In genomic region chrX:147228153-147228552, GRCh38 we compare ENCODE assay signal across 30 cellular contexts.
"Had no signal": no experiment of that assay in that cellular context is flagged by ENCODE, and none has a peak within 500 bp of the region (broad histone marks: within the 10 kb centered on the region; RNA-seq: fewer than 3 reads in every experiment).

No MANE protein-coding gene starts in this region.

- H2AFZ ChIP-seq: PC-9 had no signal

- H3K27me3 ChIP-seq: brain microvascular endothelial cell had no signal

- FAIRE-seq: RCC 7860 had no signal

- H3K4me2 ChIP-seq: PC-9 had no signal

- ATAC-seq: activated naive CD4-positive, alpha-beta T cell treated with anti-CD3 and anti-CD28 coated beads, Interleukin-2, amount 50 U/mL, for 72 hours; activated T-cell treated with anti-CD3 and anti-CD28 coated beads, Interleukin-2, amount 50 U/mL, for 4 hours had no signal

- H3K36me3 ChIP-seq: brain microvascular endothelial cell, WERI-Rb-1 had no signal

- H3K27ac ChIP-seq: brain microvascular endothelial cell, PC-9, WERI-Rb-1 had no signal

- H3K4me3 ChIP-seq: PC-9 had no signal

- DNase-seq: activated CD4-positive, alpha-beta memory T cell treated with anti-CD3 and anti-CD28 coated beads for 36 hours; activated CD4-positive, alpha-beta T cell treated with anti-CD3 and anti-CD28 coated beads for 4 hours; activated CD4-positive, alpha-beta T cell treated with anti-CD3 and anti-CD28 coated beads, Interleukin-2, amount 50 U/mL, for 1 hour; activated CD8-positive, alpha-beta memory T cell treated with anti-CD3 and anti-CD28 coated beads, Interleukin-2, amount 50 U/mL, for 4 hours; activated gamma-delta T cell treated with Interleukin-2 at 50 U/mL for 16 hours; activated naive CD4-positive, alpha-beta T cell treated with anti-CD3 and anti-CD28 coated beads for 36 hours; activated T-cell treated with anti-CD3 and anti-CD28 coated beads for 4 hours; activated T-cell treated with anti-CD3 and anti-CD28 coated beads, Interleukin-2, amount 50 U/mL, for 4 hours; anterior cingulate cortex; brain microvascular endothelial cell; KG1; NCI-H1092 treated with DMSO at 0.1 percent for 48 hours; NCI-H1417; NCI-H146; NCI-H187 treated with DMSO at 0.1 percent for 48 hours; NCI-H2081 treated with DMSO at 0.1 percent for 48 hours; NCI-H226; NCI-H446 treated with DMSO at 0.1 percent for 48 hours; NCI-H524; NCI-H69; NCI-H82; PC-9; Right ventricle myocardium superior; SW 1271; T-helper 1 cell; T-helper 2 cell; T1000; WERI-Rb-1 had no signal
